8 cellular contexts compared by ENCODE assay signal in genomic region chr11:64234840-64235379, GRCh38. TPM values are rescaled to one million over a fixed set of nuclear protein-coding genes. Genes with fewer than 3 reads are reported as not detected.
DNase-seq lines count a peak whose midpoint lies in the region; ATAC-seq, FAIRE-seq and TF ChIP-seq lines count a peak whose summit lies in the region.

No MANE protein-coding gene starts in this region.

- peak overlapping the region; percentile 76 for H3K4me2 ChIP-seq in HepG2 (ENCODE audit: low read depth, low read length)

- POLR2A ChIA-PET in HepG2 (lab: Yijun Ruan, JAX), result interaction anchor here (0.6 to 1.8 kb wide), 3 partner anchors 9 to 49 kb away, joined by 3 to 7 read pairs (median 6); partner anchors contain the start of genes NUDT22, STIP1 and TRPT1

- H3K27me3 ChIP-seq in GM06990 (replicated peaks; ENCODE audit: control insufficient read depth, insufficient read depth, low read length), result no peaks in the 10 kb centered on the region
- H3K27me3 ChIP-seq in HepG2 (ENCODE audit: control insufficient read depth in 1 of 2, insufficient read depth in 2 of 2, low read length in 2 of 2), result no peaks in the 10 kb centered on the region
- no peaks in the 10 kb centered on the region for H3K27me3 ChIP-seq in suprapubic skin

- TF ChIP-seq CTCF in GM06990 (IDR thresholded peaks at IDR 0.05; ENCODE audit: insufficient read depth, low read length, poor library complexity, severe bottlenecking) (no peak), HepG2 (CRISPR knock-in tag; IDR thresholded peaks at IDR 0.05) (peak; percentile 22; the same call in 1 of the 2 replicates), suprapubic skin (IDR thresholded peaks at IDR 0.05) (no peak)

- WGBS in HepG2 (ENCODE audit: low lambda C conversion rate), result 72% methylated on average over 3 of the region's 48 CpGs
- WGBS in suprapubic skin, result 7% methylated on average over 3 of the region's 48 CpGs

- H3K27ac ChIP-seq in caudate nucleus (ENCODE audit: low read depth, low read length), result peak overlapping the region; percentile 87
- peak overlapping the region; percentile 43 for H3K27ac ChIP-seq in HepG2 (ENCODE audit: extremely low read length, insufficient read depth, low read length)
- H3K27ac ChIP-seq in suprapubic skin, result peak overlapping the region; percentile 86

- H3K79me2 ChIP-seq in HepG2 (ENCODE audit: insufficient read depth, low read length), result peaks cover 3% of the 10 kb centered on the region

- TF ChIP-seq POLR2A in HepG2 (IDR thresholded peaks at IDR 0.05; ENCODE audit: insufficient read depth in 1 of 2, low read depth in 2 of 2, low read length in 2 of 2), result no peak
- TF ChIP-seq POLR2A in suprapubic skin (IDR thresholded peaks at IDR 0.05), result no peak

- in situ Hi-C loops in HepG2 (cut with HindIII; ENCODE audit: extremely low pct_ligation_motif_present, low pct_unique_long_range_greater_than_20kb), result no loop called here

- H3K4me3 ChIP-seq in GM06990 (replicated peaks; ENCODE audit: low read depth, low read length) (peak overlapping the region; percentile 72), HepG2 (replicated peaks in 1 of 3; ENCODE audit: insufficient read depth in 1 of 3, low read depth in 2 of 3, low read length in 3 of 3) (peak overlapping the region; percentile 60 to 80 (median 76)), suprapubic skin (peak overlapping the region; percentile 73)

- intact Hi-C loops in HepG2 (cut with micrococcal nuclease; ENCODE audit: unreplicated experiment), result no loop called here

- no peak for TF ChIP-seq EP300 in HepG2 (IDR thresholded peaks at IDR 0.05; ENCODE audit: low read depth in 2 of 2, low read length in 2 of 2)
- TF ChIP-seq EP300 in HepG2 (CRISPR knock-in tag; IDR thresholded peaks at IDR 0.05; ENCODE audit: borderline replicate concordance), result no peak
- TF ChIP-seq EP300 in suprapubic skin (IDR thresholded peaks at IDR 0.05), result no peak

- H4K20me1 ChIP-seq in HepG2 (ENCODE audit: insufficient read depth, low read length), result no peaks in the 10 kb centered on the region

- H2AFZ ChIP-seq in HepG2 (ENCODE audit: low read length), result no peak overlapping the region

- peaks cover 70% of the 10 kb centered on the region for H3K4me1 ChIP-seq in HepG2 (ENCODE audit: insufficient read depth, low read length)
- peaks cover 91% of the 10 kb centered on the region for H3K4me1 ChIP-seq in suprapubic skin

- H3K9me3 ChIP-seq in HepG2 (ENCODE audit: low read length) (no peaks in the 10 kb centered on the region), suprapubic skin (no peaks in the 10 kb centered on the region)

- ATAC-seq in HG03439 (IDR thresholded peaks at IDR 0.05; ENCODE audit: unreplicated experiment) (peak; percentile 11), HepG2 (peak; percentile 50)

- FAIRE-seq in HepG2 (lab: Jason Lieb, UNC), result no peak

- no TSS peak for BruUV-seq in HepG2 (replicated peaks; lab: Mats Ljungman, UMichigan)

- TF ChIP-seq RAD21 in HepG2 (CRISPR knock-in tag; IDR thresholded peaks at IDR 0.05), result peak; percentile 26; the same call in 1 of the 2 replicates

- DNase-seq in GM06990 (ENCODE audit: extremely low read depth, insufficient read length) (peak; percentile 63), T-helper 9 cell (peak; percentile 46), caudate nucleus (lab: John Stamatoyannopoulos, UW) (peak in 6 of 61 donors; percentile 30 to 63 (median 44)), HepG2 (ENCODE audit: low spot score) (no peak), suprapubic skin (ENCODE audit: low spot score in 2 of 2) (no peak), SIG-M5 (lab: John Stamatoyannopoulos, UW) (no peak), cortex of kidney (lab: John Stamatoyannopoulos, UW) (no peak)

- CTCF ChIA-PET in HepG2 (lab: Yijun Ruan, JAX; ENCODE audit: low intra/inter-chr PET ratio, low total read pairs), result no interaction called here

- H3K36me3 ChIP-seq in GM06990 (ENCODE audit: control insufficient read depth, insufficient read depth, low read length) (peaks cover 1% of the 10 kb centered on the region), HepG2 (replicated peaks in 1 of 2; ENCODE audit: control insufficient read depth in 1 of 2, insufficient read depth in 2 of 2, low read length in 2 of 2) (no peaks in the 10 kb centered on the region; a peak in 1 of 5 replicates), suprapubic skin (peaks cover 20% of the 10 kb centered on the region)

- peak overlapping the region; percentile 58 for H3K9ac ChIP-seq in HepG2 (ENCODE audit: insufficient read depth, low read depth, low read length)

RNA-seq across cellular contexts. Expression of gene VEGFB, which starts 0.5 kb away (rescaled TPM):
- total RNA-seq in HepG2 (2016; rRNA removed; fragmentation: Illumina TruSeq; extraction: Trizol) (10.1 and 11.3 TPM in 2 replicates), suprapubic skin (10 to 100 TPM; 56.1 to 75.0 (median 65.5) TPM)
- 33.3 and 36.0 TPM in 2 replicates for total RNA-seq in HepG2 (2016; cell fraction: cytosol; rRNA removed; fragmentation: Illumina TruSeq; extraction: Trizol; ENCODE audit: low read depth)
- total RNA-seq in HepG2 (2016; cell fraction: insoluble cytoplasmic fraction; rRNA removed; fragmentation: Illumina TruSeq; extraction: Trizol), result 7.7 and 10.8 TPM in 2 replicates
- 38.1 and 42.4 TPM in 2 replicates for total RNA-seq in HepG2 (2016; cell fraction: membrane; rRNA removed; fragmentation: Illumina TruSeq; extraction: Trizol)
- total RNA-seq in HepG2 (2016; cell fraction: nucleus; rRNA removed; fragmentation: Illumina TruSeq; extraction: Trizol), result 6.0 and 7.4 TPM in 2 replicates
- polyA plus RNA-seq in HepG2 (2011; rRNA removed), result 9.0 and 10.8 TPM in 2 replicates
- polyA plus RNA-seq in HepG2 (2011; cell fraction: cytosol; rRNA removed), result 6.4 and 7.2 TPM in 2 replicates
- 14.7 and 17.2 TPM in 2 replicates for polyA plus RNA-seq in HepG2 (2011; cell fraction: nucleus; rRNA removed)
- 40.4 and 54.0 TPM in 2 replicates for polyA plus RNA-seq in HepG2 (2012)
- polyA plus RNA-seq in HepG2 (2016; cell fraction: cytosol; fragmentation: Illumina TruSeq; extraction: Trizol; ENCODE audit: low read depth), result 75.5 and 81.3 TPM in 2 replicates
- 19.0 and 24.4 TPM in 2 replicates for polyA plus RNA-seq in HepG2 (2016; cell fraction: insoluble cytoplasmic fraction; fragmentation: Illumina TruSeq; extraction: Trizol; ENCODE audit: low read depth)
- polyA plus RNA-seq in HepG2 (2016; cell fraction: membrane; fragmentation: Illumina TruSeq; extraction: Trizol; ENCODE audit: low read depth), result 73.2 and 75.8 TPM in 2 replicates
- polyA plus RNA-seq in HepG2 (2016; cell fraction: nucleus; fragmentation: Illumina TruSeq; extraction: Trizol; ENCODE audit: insufficient read depth, low read depth), result 29.2 and 36.6 TPM in 2 replicates
- 8.3 and 8.6 TPM in 2 replicates for polyA minus RNA-seq in HepG2 (2011; rRNA and poly(A)+ RNA removed; ENCODE audit: low replicate concordance)
- 9.6 and 10.8 TPM in 2 replicates for polyA minus RNA-seq in HepG2 (2011; cell fraction: cytosol; rRNA and poly(A)+ RNA removed)
- 2.8 and 3.7 TPM in 2 replicates for polyA minus RNA-seq in HepG2 (2011; cell fraction: nucleus; rRNA and poly(A)+ RNA removed)

RNA-seq across cellular contexts. Expression of gene DNAJC4, which starts 4.6 kb away (rescaled TPM):
- 7.1 and 10.3 TPM in 2 replicates for total RNA-seq in HepG2 (2016; rRNA removed; fragmentation: Illumina TruSeq; extraction: Trizol)
- total RNA-seq in HepG2 (2016; cell fraction: cytosol; rRNA removed; fragmentation: Illumina TruSeq; extraction: Trizol; ENCODE audit: low read depth), result 28.3 and 35.6 TPM in 2 replicates
- total RNA-seq in HepG2 (2016; cell fraction: insoluble cytoplasmic fraction; rRNA removed; fragmentation: Illumina TruSeq; extraction: Trizol), result 6.3 and 10.4 TPM in 2 replicates
- 28.1 and 29.9 TPM in 2 replicates for total RNA-seq in HepG2 (2016; cell fraction: membrane; rRNA removed; fragmentation: Illumina TruSeq; extraction: Trizol)
- total RNA-seq in HepG2 (2016; cell fraction: nucleus; rRNA removed; fragmentation: Illumina TruSeq; extraction: Trizol), result 5.2 and 8.8 TPM in 2 replicates
- 60.8 and 70.9 TPM in 2 replicates for polyA plus RNA-seq in HepG2 (2011; rRNA removed)
- polyA plus RNA-seq in HepG2 (2011; cell fraction: cytosol; rRNA removed), result 33.5 and 51.1 TPM in 2 replicates
- 73.5 and 95.2 TPM in 2 replicates for polyA plus RNA-seq in HepG2 (2011; cell fraction: nucleus; rRNA removed)
- polyA plus RNA-seq in HepG2 (2012), result 39.4 and 41.6 TPM in 2 replicates
- polyA plus RNA-seq in HepG2 (2016; cell fraction: cytosol; fragmentation: Illumina TruSeq; extraction: Trizol; ENCODE audit: low read depth), result 106 and 114 TPM in 2 replicates
- polyA plus RNA-seq in HepG2 (2016; cell fraction: insoluble cytoplasmic fraction; fragmentation: Illumina TruSeq; extraction: Trizol; ENCODE audit: low read depth), result 22.4 and 29.3 TPM in 2 replicates
- 95.1 and 103 TPM in 2 replicates for polyA plus RNA-seq in HepG2 (2016; cell fraction: membrane; fragmentation: Illumina TruSeq; extraction: Trizol; ENCODE audit: low read depth)
- polyA plus RNA-seq in HepG2 (2016; cell fraction: nucleus; fragmentation: Illumina TruSeq; extraction: Trizol; ENCODE audit: insufficient read depth, low read depth), result 38.2 and 42.5 TPM in 2 replicates
- polyA minus RNA-seq in HepG2 (2011; rRNA and poly(A)+ RNA removed; ENCODE audit: low replicate concordance), result 22.4 and 24.1 TPM in 2 replicates
- 10.7 and 10.8 TPM in 2 replicates for polyA minus RNA-seq in HepG2 (2011; cell fraction: cytosol; rRNA and poly(A)+ RNA removed)
- polyA minus RNA-seq in HepG2 (2011; cell fraction: nucleus; rRNA and poly(A)+ RNA removed), result 6.1 and 7.1 TPM in 2 replicates
- 10 to 100 TPM; 26.9 to 55.1 (median 37.3) TPM for total RNA-seq in suprapubic skin

RNA-seq across cellular contexts. Expression of gene FKBP2, which starts 6.0 kb away (rescaled TPM):
- 29.4 and 53.3 TPM in 2 replicates for total RNA-seq in HepG2 (2016; rRNA removed; fragmentation: Illumina TruSeq; extraction: Trizol)
- total RNA-seq in HepG2 (2016; cell fraction: cytosol; rRNA removed; fragmentation: Illumina TruSeq; extraction: Trizol; ENCODE audit: low read depth), result 18.2 and 19.3 TPM in 2 replicates
- total RNA-seq in HepG2 (2016; cell fraction: insoluble cytoplasmic fraction; rRNA removed; fragmentation: Illumina TruSeq; extraction: Trizol), result 32.3 and 56.4 TPM in 2 replicates
- 18.4 and 23.6 TPM in 2 replicates for total RNA-seq in HepG2 (2016; cell fraction: membrane; rRNA removed; fragmentation: Illumina TruSeq; extraction: Trizol)
- total RNA-seq in HepG2 (2016; cell fraction: nucleus; rRNA removed; fragmentation: Illumina TruSeq; extraction: Trizol), result 36.5 and 38.1 TPM in 2 replicates
- 30.1 and 36.0 TPM in 2 replicates for polyA plus RNA-seq in HepG2 (2011; rRNA removed)
- polyA plus RNA-seq in HepG2 (2011; cell fraction: cytosol; rRNA removed), result 43.4 and 54.7 TPM in 2 replicates
- polyA plus RNA-seq in HepG2 (2011; cell fraction: nucleus; rRNA removed), result 26.7 and 33.6 TPM in 2 replicates
- polyA plus RNA-seq in HepG2 (2012), result 49.8 and 55.5 TPM in 2 replicates
- 23.8 and 29.7 TPM in 2 replicates for polyA plus RNA-seq in HepG2 (2016; cell fraction: cytosol; fragmentation: Illumina TruSeq; extraction: Trizol; ENCODE audit: low read depth)
- 44.0 and 46.7 TPM in 2 replicates for polyA plus RNA-seq in HepG2 (2016; cell fraction: insoluble cytoplasmic fraction; fragmentation: Illumina TruSeq; extraction: Trizol; ENCODE audit: low read depth)
- 22.8 and 23.9 TPM in 2 replicates for polyA plus RNA-seq in HepG2 (2016; cell fraction: membrane; fragmentation: Illumina TruSeq; extraction: Trizol; ENCODE audit: low read depth)
- 104 and 111 TPM in 2 replicates for polyA plus RNA-seq in HepG2 (2016; cell fraction: nucleus; fragmentation: Illumina TruSeq; extraction: Trizol; ENCODE audit: insufficient read depth, low read depth)
- 21.5 and 47.8 TPM in 2 replicates for polyA minus RNA-seq in HepG2 (2011; rRNA and poly(A)+ RNA removed; ENCODE audit: low replicate concordance)
- polyA minus RNA-seq in HepG2 (2011; cell fraction: cytosol; rRNA and poly(A)+ RNA removed), result 13.1 and 15.1 TPM in 2 replicates
- polyA minus RNA-seq in HepG2 (2011; cell fraction: nucleus; rRNA and poly(A)+ RNA removed), result 5.5 and 7.8 TPM in 2 replicates
- 10 to 100 TPM; 43.9 to 64.7 (median 53.4) TPM for total RNA-seq in suprapubic skin

RNA-seq across cellular contexts. Expression of gene NUDT22, which starts 8.8 kb away (rescaled TPM):
- total RNA-seq in HepG2 (2016; rRNA removed; fragmentation: Illumina TruSeq; extraction: Trizol) (38.5 and 39.8 TPM in 2 replicates), suprapubic skin (10 to 100 TPM; 44.5 to 66.1 (median 54.4) TPM)
- 48.7 and 58.7 TPM in 2 replicates for total RNA-seq in HepG2 (2016; cell fraction: cytosol; rRNA removed; fragmentation: Illumina TruSeq; extraction: Trizol; ENCODE audit: low read depth)
- 37.6 and 40.0 TPM in 2 replicates for total RNA-seq in HepG2 (2016; cell fraction: insoluble cytoplasmic fraction; rRNA removed; fragmentation: Illumina TruSeq; extraction: Trizol)
- total RNA-seq in HepG2 (2016; cell fraction: membrane; rRNA removed; fragmentation: Illumina TruSeq; extraction: Trizol), result 48.0 and 62.5 TPM in 2 replicates
- 18.9 and 27.6 TPM in 2 replicates for total RNA-seq in HepG2 (2016; cell fraction: nucleus; rRNA removed; fragmentation: Illumina TruSeq; extraction: Trizol)
- 33.5 and 38.6 TPM in 2 replicates for polyA plus RNA-seq in HepG2 (2011; rRNA removed)
- polyA plus RNA-seq in HepG2 (2011; cell fraction: cytosol; rRNA removed), result 23.8 and 46.2 TPM in 2 replicates
- polyA plus RNA-seq in HepG2 (2011; cell fraction: nucleus; rRNA removed), result 106 and 113 TPM in 2 replicates
- 14.6 and 20.4 TPM in 2 replicates for polyA plus RNA-seq in HepG2 (2012)
- polyA plus RNA-seq in HepG2 (2016; cell fraction: cytosol; fragmentation: Illumina TruSeq; extraction: Trizol; ENCODE audit: low read depth), result 41.8 and 51.1 TPM in 2 replicates
- polyA plus RNA-seq in HepG2 (2016; cell fraction: insoluble cytoplasmic fraction; fragmentation: Illumina TruSeq; extraction: Trizol; ENCODE audit: low read depth), result 30.6 and 31.0 TPM in 2 replicates
- polyA plus RNA-seq in HepG2 (2016; cell fraction: membrane; fragmentation: Illumina TruSeq; extraction: Trizol; ENCODE audit: low read depth), result 38.0 and 47.3 TPM in 2 replicates
- 38.7 and 47.5 TPM in 2 replicates for polyA plus RNA-seq in HepG2 (2016; cell fraction: nucleus; fragmentation: Illumina TruSeq; extraction: Trizol; ENCODE audit: insufficient read depth, low read depth)
- polyA minus RNA-seq in HepG2 (2011; rRNA and poly(A)+ RNA removed; ENCODE audit: low replicate concordance), result 36.4 and 41.0 TPM in 2 replicates
- polyA minus RNA-seq in HepG2 (2011; cell fraction: cytosol; rRNA and poly(A)+ RNA removed), result 15.6 and 16.6 TPM in 2 replicates
- polyA minus RNA-seq in HepG2 (2011; cell fraction: nucleus; rRNA and poly(A)+ RNA removed), result 25.8 and 28.7 TPM in 2 replicates

RNA-seq across cellular contexts. Expression of gene TRPT1, which starts 8.9 kb away (rescaled TPM):
- total RNA-seq in HepG2 (2016; rRNA removed; fragmentation: Illumina TruSeq; extraction: Trizol) (21.0 and 24.8 TPM in 2 replicates), suprapubic skin (10 to 100 TPM; 48.4 to 62.2 (median 52.8) TPM)
- total RNA-seq in HepG2 (2016; cell fraction: cytosol; rRNA removed; fragmentation: Illumina TruSeq; extraction: Trizol; ENCODE audit: low read depth), result 51.8 and 67.6 TPM in 2 replicates
- 18.2 and 26.1 TPM in 2 replicates for total RNA-seq in HepG2 (2016; cell fraction: insoluble cytoplasmic fraction; rRNA removed; fragmentation: Illumina TruSeq; extraction: Trizol)
- 40.6 and 48.2 TPM in 2 replicates for total RNA-seq in HepG2 (2016; cell fraction: membrane; rRNA removed; fragmentation: Illumina TruSeq; extraction: Trizol)
- total RNA-seq in HepG2 (2016; cell fraction: nucleus; rRNA removed; fragmentation: Illumina TruSeq; extraction: Trizol), result 17.4 and 18.2 TPM in 2 replicates
- polyA plus RNA-seq in HepG2 (2011; rRNA removed), result 40.7 and 45.1 TPM in 2 replicates
- polyA plus RNA-seq in HepG2 (2011; cell fraction: cytosol; rRNA removed), result 33.6 and 56.7 TPM in 2 replicates
- 175 and 197 TPM in 2 replicates for polyA plus RNA-seq in HepG2 (2011; cell fraction: nucleus; rRNA removed)
- 24.3 TPM in 2 replicates for polyA plus RNA-seq in HepG2 (2012)
- polyA plus RNA-seq in HepG2 (2016; cell fraction: cytosol; fragmentation: Illumina TruSeq; extraction: Trizol; ENCODE audit: low read depth), result 59.1 and 73.2 TPM in 2 replicates
- 18.0 and 24.7 TPM in 2 replicates for polyA plus RNA-seq in HepG2 (2016; cell fraction: insoluble cytoplasmic fraction; fragmentation: Illumina TruSeq; extraction: Trizol; ENCODE audit: low read depth)
- 41.3 and 42.8 TPM in 2 replicates for polyA plus RNA-seq in HepG2 (2016; cell fraction: membrane; fragmentation: Illumina TruSeq; extraction: Trizol; ENCODE audit: low read depth)
- polyA plus RNA-seq in HepG2 (2016; cell fraction: nucleus; fragmentation: Illumina TruSeq; extraction: Trizol; ENCODE audit: insufficient read depth, low read depth), result 39.3 and 44.3 TPM in 2 replicates
- 34.0 and 59.0 TPM in 2 replicates for polyA minus RNA-seq in HepG2 (2011; rRNA and poly(A)+ RNA removed; ENCODE audit: low replicate concordance)
- 15.5 and 17.8 TPM in 2 replicates for polyA minus RNA-seq in HepG2 (2011; cell fraction: cytosol; rRNA and poly(A)+ RNA removed)
- polyA minus RNA-seq in HepG2 (2011; cell fraction: nucleus; rRNA and poly(A)+ RNA removed), result 14.8 and 16.0 TPM in 2 replicates

Comparison
In these comparisons a context has a peak if more than half of its experiments do, and no peak if none do; other contexts are left out.
1. DNase-seq: peak in GM06990 (single experiment) and T-helper 9 cell (single experiment); none in HepG2 (single experiment), suprapubic skin (0 of 2), SIG-M5 (single experiment) and cortex of kidney (single experiment).
2. Peak in every context shown above with its lines, with median percentiles within 50 percentile points of each other: H3K4me3 ChIP-seq and H3K27ac ChIP-seq.